In genomic region chr11:7520981-7521487, GRCh38 we compare ENCODE assay signal across 7 cellular contexts.
DNase-seq lines count a peak whose midpoint lies in the region; ATAC-seq lines count a peak whose summit lies in the region.

No MANE protein-coding gene starts in this region.

- DNase-seq in RPMI8226, result peak; percentile 77
- no peak for DNase-seq in stimulated activated naive B cell treated with anti-CD40 and anti-IgM and Interleukin-4, amounts not matched to agents 10 μg/mL and 1 μg/mL and 100 μg/mL, for 72 hours
- DNase-seq in EL, result no peak
- no peak for DNase-seq in NCI-H1436 (lab: John Stamatoyannopoulos, UW)
- no peak for DNase-seq in activated naive CD4-positive, alpha-beta T cell treated with anti-CD3 and anti-CD28 coated beads, Interleukin-2, amount 10 ng/mL, durations not matched to agents 7 days and 5 days

- H3K27me3 Mint-ChIP-seq in stimulated activated naive B cell treated with anti-CD40 and anti-IgM and Interleukin-4, amounts not matched to agents 10 μg/mL and 1 μg/mL and 100 μg/mL, for 72 hours, result no peaks in the 10 kb centered on the region
- H3K27me3 Mint-ChIP-seq in activated naive CD4-positive, alpha-beta T cell treated with anti-CD3 and anti-CD28 coated beads, Interleukin-2, amount 10 ng/mL, durations not matched to agents 7 days and 5 days, result peaks cover 19% of the 10 kb centered on the region

- H3K9me3 Mint-ChIP-seq in stimulated activated naive B cell treated with anti-CD40 and anti-IgM and Interleukin-4, amounts not matched to agents 10 μg/mL and 1 μg/mL and 100 μg/mL, for 72 hours, result peaks cover 0 to 15% of the 10 kb centered on the region in 2 donors
- peaks cover 5% of the 10 kb centered on the region for H3K9me3 Mint-ChIP-seq in activated naive CD4-positive, alpha-beta T cell treated with anti-CD3 and anti-CD28 coated beads, Interleukin-2, amount 10 ng/mL, durations not matched to agents 7 days and 5 days

- H3K4me1 Mint-ChIP-seq in stimulated activated naive B cell treated with anti-CD40 and anti-IgM and Interleukin-4, amounts not matched to agents 10 μg/mL and 1 μg/mL and 100 μg/mL, for 72 hours, result peaks cover 32 to 39% of the 10 kb centered on the region in 2 donors
- peaks cover 57% of the 10 kb centered on the region for H3K4me1 Mint-ChIP-seq in activated naive CD4-positive, alpha-beta T cell treated with anti-CD3 and anti-CD28 coated beads, Interleukin-2, amount 10 ng/mL, durations not matched to agents 7 days and 5 days

- H3K27ac Mint-ChIP-seq in stimulated activated naive B cell treated with anti-CD40 and anti-IgM and Interleukin-4, amounts not matched to agents 10 μg/mL and 1 μg/mL and 100 μg/mL, for 72 hours, result no peak overlapping the region
- no peak overlapping the region for H3K27ac Mint-ChIP-seq in activated naive CD4-positive, alpha-beta T cell treated with anti-CD3 and anti-CD28 coated beads, Interleukin-2, amount 10 ng/mL, durations not matched to agents 7 days and 5 days

- CTCF ChIA-PET in activated naive CD4-positive, alpha-beta T cell treated with anti-CD3 and anti-CD28 coated beads, Interleukin-2, amount 10 ng/mL, durations not matched to agents 7 days and 5 days (lab: Charles Lee), result interaction anchor here (1.0 to 5.1 kb wide), 7 partner anchors 10 to 171 kb away, joined by 3 to 31 read pairs (median 4); partner anchors contain the start of gene PPFIBP2

- peaks cover 9 to 50% of the 10 kb centered on the region in 2 donors for H3K36me3 Mint-ChIP-seq in stimulated activated naive B cell treated with anti-CD40 and anti-IgM and Interleukin-4, amounts not matched to agents 10 μg/mL and 1 μg/mL and 100 μg/mL, for 72 hours
- H3K36me3 Mint-ChIP-seq in activated naive CD4-positive, alpha-beta T cell treated with anti-CD3 and anti-CD28 coated beads, Interleukin-2, amount 10 ng/mL, durations not matched to agents 7 days and 5 days, result peaks cover 37% of the 10 kb centered on the region

- H3K4me3 Mint-ChIP-seq in stimulated activated naive B cell treated with anti-CD40 and anti-IgM and Interleukin-4, amounts not matched to agents 10 μg/mL and 1 μg/mL and 100 μg/mL, for 72 hours, result no peak overlapping the region
- no peak overlapping the region for H3K4me3 Mint-ChIP-seq in activated naive CD4-positive, alpha-beta T cell treated with anti-CD3 and anti-CD28 coated beads, Interleukin-2, amount 10 ng/mL, durations not matched to agents 7 days and 5 days

- ATAC-seq in GM19324 (IDR thresholded peaks at IDR 0.05; ENCODE audit: low FRiP score, unreplicated experiment), result peak; percentile 85
- ATAC-seq in HG02970 (IDR thresholded peaks at IDR 0.05; ENCODE audit: low FRiP score, unreplicated experiment), result peak; percentile 67
- peak; percentile 81 to 86 for ATAC-seq in stimulated activated naive B cell treated with anti-CD40 and anti-IgM and Interleukin-4, amounts not matched to agents 10 μg/mL and 1 μg/mL and 100 μg/mL, for 72 hours (replicated peaks)
